In genomic region chr5:172949426-172949825, GRCh38 we compare ENCODE assay signal across 24 cellular contexts. TPM values are rescaled to one million over a fixed set of nuclear protein-coding genes. Genes with fewer than 3 reads are reported as not detected.
DNase-seq lines count a peak whose midpoint lies in the region; ATAC-seq, FAIRE-seq and TF ChIP-seq lines count a peak whose summit lies in the region.
"Had no signal": no experiment of that assay in that cellular context is flagged by ENCODE, and none has a peak within 500 bp of the region (broad histone marks: within the 10 kb centered on the region; RNA-seq: fewer than 3 reads in every experiment).

No MANE protein-coding gene starts in this region.

- H3K4me2 ChIP-seq in BLaER1 treated with 17β-estradiol and CSF1 and Interleukin-3, amounts not matched to agents 10 nM and 100 nM = peak overlapping the region in 9 of 11 experiments; percentile 64 to 92 (median 78); a peak in 17 of 22 replicates

- no peak for TF ChIP-seq POLR2A in spleen (IDR thresholded peaks at IDR 0.05)

- H3K27ac ChIP-seq in BLaER1 treated with 17β-estradiol and CSF1 and Interleukin-3, amounts not matched to agents 10 nM and 100 nM = peak overlapping the region in 8 of 11 experiments; percentile 0 to 77 (median 54); a peak in 13 of 22 replicates
- no peak overlapping the region for H3K27ac ChIP-seq in spleen
- H3K27ac ChIP-seq: GM23248 had no signal

- H3K36me3 Mint-ChIP-seq in memory B cell = peaks cover 27% of the 10 kb centered on the region

- H3K9ac ChIP-seq in BLaER1 treated with 17β-estradiol and CSF1 and Interleukin-3, amounts not matched to agents 10 nM and 100 nM = 0 out of 22 replicates have a peak overlapping the region, but pooled peaks of 1 of the 11 experiments have one; percentile 66
- H3K9ac ChIP-seq: GM23248 had no signal

- WGBS in spleen, 5 donors = 67 to 95% (median 87%) methylated on average over 1 to 3 of the region's 3 CpGs

- no peaks in the 10 kb centered on the region for H3K27me3 ChIP-seq in BLaER1 treated with 17β-estradiol and CSF1 and Interleukin-3, amounts not matched to agents 10 nM and 100 nM
- no peaks in the 10 kb centered on the region for H3K27me3 ChIP-seq in spleen (replicated peaks in 1 of 7)
- H3K27me3 ChIP-seq: BE2C had no signal

- peaks cover 46 to 95% (median 89%) of the 10 kb centered on the region in 10 experiments for H3K4me1 ChIP-seq in BLaER1 treated with 17β-estradiol and CSF1 and Interleukin-3, amounts not matched to agents 10 nM and 100 nM
- no peaks in the 10 kb centered on the region for H3K4me1 ChIP-seq in spleen
- H3K4me1 ChIP-seq: BE2C had no signal

- H3K27me3 Mint-ChIP-seq in memory B cell = no peaks in the 10 kb centered on the region
- H3K27me3 Mint-ChIP-seq: CD4-positive, alpha-beta memory T cell; IgD-negative memory B cell had no signal

- H3K36me3 ChIP-seq in BLaER1 treated with 17β-estradiol and CSF1 and Interleukin-3, amounts not matched to agents 10 nM and 100 nM = peaks cover 6 to 69% (median 39%) of the 10 kb centered on the region in 11 experiments; a peak in 20 of 22 replicates
- peaks cover 0 to 77% (median 37%) of the 10 kb centered on the region in 6 donors for H3K36me3 ChIP-seq in spleen
- H3K36me3 ChIP-seq: BE2C had no signal

- H3K27ac Mint-ChIP-seq in memory B cell = peak overlapping the region; percentile 25
- H3K27ac Mint-ChIP-seq: H9, IgD-negative memory B cell had no signal

- no peak overlapping the region for H3K4me3 ChIP-seq in BLaER1 treated with 17β-estradiol and CSF1 and Interleukin-3, amounts not matched to agents 10 nM and 100 nM
- H3K4me3 ChIP-seq in spleen = no peak overlapping the region
- H3K4me3 ChIP-seq: GM23248 had no signal

- peaks cover 0 to 3% (median 0%) of the 10 kb centered on the region in 11 experiments; a peak in 1 of 22 replicates for H4K20me1 ChIP-seq in BLaER1 treated with 17β-estradiol and CSF1 and Interleukin-3, amounts not matched to agents 10 nM and 100 nM

- ATAC-seq in memory B cell (ENCODE audit: low read depth) = no peak

- peak; percentile 23 for FAIRE-seq in HTR-8/SVneo (lab: Jason Lieb, UNC)
- FAIRE-seq: GM12891, RCC 7860 had no signal

- intact Hi-C loops in spleen (cut with DNase I; ENCODE audit: low total_unique reads) = no loop called here

- H3K9me3 ChIP-seq in BLaER1 treated with 17β-estradiol and CSF1 and Interleukin-3, amounts not matched to agents 10 nM and 100 nM (replicated peaks in 1 of 11) = no peaks in the 10 kb centered on the region
- H3K9me3 ChIP-seq in spleen = no peaks in the 10 kb centered on the region
- H3K9me3 ChIP-seq: BE2C, Caco-2 had no signal

- no peaks in the 10 kb centered on the region for H3K9me3 Mint-ChIP-seq in memory B cell
- H3K9me3 Mint-ChIP-seq: CD4-positive, alpha-beta memory T cell; H9; IgD-negative memory B cell had no signal

- H3K4me3 Mint-ChIP-seq in memory B cell = no peak overlapping the region
- H3K4me3 Mint-ChIP-seq: H9, IgD-negative memory B cell had no signal

- TF ChIP-seq CTCF in spleen (IDR thresholded peaks at IDR 0.05 in 8 of 11, conservative IDR thresholded peaks at IDR 0.05 in 3 of 11) = no peak

- peaks cover 5% of the 10 kb centered on the region for H3K4me1 Mint-ChIP-seq in memory B cell

- DNase-seq in HTR-8/SVneo (ENCODE audit: insufficient read length, low spot score) = no peak
- DNase-seq in memory B cell (ENCODE audit: low spot score in 2 of 2) = no peak
- DNase-seq in spleen = peak; percentile 42
- DNase-seq in UCSD-AML1 (lab: John Stamatoyannopoulos, UW; ENCODE audit: unreplicated experiment) = no peak
- no peak for DNase-seq in NCI-H2171 treated with DMSO at 0.1 percent for 48 hours (lab: John Stamatoyannopoulos, UW)
- no peak for DNase-seq in retina
- DNase-seq: BE2C; Caco-2; CD4-positive, alpha-beta memory T cell; DMS 273 treated with DMSO at 0.1 percent for 48 hours; DMS79 treated with DMSO at 0.1 percent for 48 hours; GM23248; H9; Karpas-422; NCI-H1694; NCI-H2081; NCI-H446; NCI-H526; OCI-M1; SW 1271 had no signal

RNA-seq across cellular contexts. Expression of gene RPL26L1, which starts 9.8 kb away (rescaled TPM):
- 10 to 100 TPM; 10.6 to 36.8 (median 16.9) TPM for total RNA-seq in spleen
- polyA plus RNA-seq in spleen = 10 to 100 TPM; 31.0 to 56.4 (median 46.4) TPM

RNA-seq across cellular contexts. Expression of gene ATP6V0E1, which starts 34.1 kb away (rescaled TPM):
- total RNA-seq in spleen = 100 to 1,000 TPM; 185 to 221 (median 208) TPM
- polyA plus RNA-seq in spleen = 100 to 1,000 TPM; 213 to 314 (median 298) TPM

Comparison
In these comparisons a context has a peak if more than half of its experiments do, and no peak if none do; other contexts are left out.
1. H3K27ac ChIP-seq: peak in BLaER1 treated with 17β-estradiol and CSF1 and Interleukin-3, amounts not matched to agents 10 nM and 100 nM (8 of 11); none in spleen (0 of 8).